8 cellular contexts compared by ENCODE assay signal in the genomic region with DNA sequence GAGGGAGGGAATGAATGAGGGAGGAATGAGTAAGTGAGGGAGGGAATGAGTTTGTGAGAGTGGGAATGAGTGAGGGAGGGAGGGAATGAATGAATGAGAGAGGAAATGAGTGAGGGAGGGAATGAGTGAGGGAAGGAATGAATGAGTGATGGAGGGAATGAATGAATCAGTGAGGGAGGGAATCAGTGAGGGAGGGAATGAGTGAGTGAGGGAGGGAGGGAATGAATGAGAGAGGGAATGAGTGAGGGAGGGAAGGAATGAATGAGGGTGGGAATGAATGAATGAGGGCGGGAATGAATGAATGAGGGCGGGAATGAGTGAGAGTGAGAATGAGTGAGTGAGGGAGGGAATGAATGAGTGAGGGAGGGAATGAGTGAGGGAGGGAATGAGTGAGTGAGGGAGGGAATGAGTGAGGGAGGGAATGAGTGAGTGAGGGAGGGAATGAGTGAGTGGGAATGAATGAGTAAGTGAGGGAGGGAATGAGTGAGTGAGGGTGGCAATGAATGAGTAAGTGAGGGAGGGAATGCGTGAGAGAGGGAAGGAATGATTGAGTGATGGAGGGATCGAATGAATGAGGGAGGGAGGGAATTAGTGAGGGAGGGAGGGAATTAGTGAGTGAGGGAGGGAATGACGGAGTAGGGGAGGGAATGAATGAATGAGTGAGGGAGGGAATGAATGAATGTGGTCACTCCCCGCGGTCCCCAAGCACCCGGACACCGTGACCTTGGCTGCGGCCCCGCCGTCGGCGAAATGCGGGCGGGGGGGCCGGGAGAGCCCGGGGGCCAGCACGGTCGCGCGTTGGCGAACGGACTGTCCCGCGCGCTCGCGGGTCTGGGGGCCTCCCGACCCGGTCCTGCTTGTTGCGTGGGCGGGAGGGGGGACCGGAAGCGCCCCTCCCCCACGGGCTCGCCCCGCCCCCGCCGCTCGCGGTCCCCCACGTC. TPM values are rescaled to one million over a fixed set of nuclear protein-coding genes. Genes with fewer than 3 reads are reported as not detected.
A peak's percentile ranks its signal among the peaks of the same experiment; 100 is the strongest.
DNase-seq lines count a peak whose midpoint lies in the region; ATAC-seq and TF ChIP-seq lines count a peak whose summit lies in the region.

No MANE protein-coding gene starts in this region.

- H3K36me3 ChIP-seq in liver (ENCODE audit: control insufficient read depth in 4 of 4, insufficient read depth in 3 of 4, low read depth in 1 of 4, low read length in 3 of 4) = no peaks in the 10 kb centered on the region
- peaks cover 0 to 10% (median 4%) of the 10 kb centered on the region in 4 donors for H3K36me3 ChIP-seq in upper lobe of left lung

- peak overlapping the region; percentile 96 for H3K27ac ChIP-seq in CD4-positive, alpha-beta T cell (ENCODE audit: low read depth, low read length)
- H3K27ac ChIP-seq in angular gyrus (ENCODE audit: low read depth, low read length) (peak overlapping the region; percentile 74), liver (ENCODE audit: low read depth in 1 of 2, low read length in 2 of 2) (peak overlapping the region; percentile 99), upper lobe of left lung (peak overlapping the region; percentile 97 to 99 (median 98))

- peaks cover 23% of the 10 kb centered on the region for H3K36me3 Mint-ChIP-seq in CD4-positive, alpha-beta T cell (ENCODE audit: low read depth)

- H3K9me3 ChIP-seq in CD4-positive, alpha-beta T cell (ENCODE audit: control insufficient read depth, low read length) = no peaks in the 10 kb centered on the region
- H3K9me3 ChIP-seq in liver (ENCODE audit: control insufficient read depth in 4 of 4, low read length in 3 of 4) (no peaks in the 10 kb centered on the region), upper lobe of left lung (no peaks in the 10 kb centered on the region)

- ATAC-seq in CD4-positive, alpha-beta T cell (ENCODE audit: poor library complexity) = no peak
- ATAC-seq in GM19395 (IDR thresholded peaks at IDR 0.05; ENCODE audit: unreplicated experiment) (peak; percentile 8), upper lobe of left lung (ENCODE audit: low FRiP score in 2 of 2) (no peak), GM19035 (IDR thresholded peaks at IDR 0.05; ENCODE audit: unreplicated experiment) (no peak)

- H3K9ac ChIP-seq in liver (ENCODE audit: low read depth in 1 of 2, low read length in 2 of 2) = no peak overlapping the region

- TF ChIP-seq CTCF in CD4-positive, alpha-beta T cell (IDR thresholded peaks at IDR 0.05) = no peak
- peak; percentile 4; the same call in 1 of the 2 replicates for TF ChIP-seq CTCF in LNCaP clone FGC (IDR thresholded peaks at IDR 0.05; ENCODE audit: control insufficient read depth, extremely low read depth, insufficient read depth)
- no peak for TF ChIP-seq CTCF in liver (IDR thresholded peaks at IDR 0.05; ENCODE audit: low read depth, low read length, missing input control)
- no peak for TF ChIP-seq CTCF in upper lobe of left lung (IDR thresholded peaks at IDR 0.05)

- CTCF ChIA-PET in CD4-positive, alpha-beta T cell (lab: Charles Lee) = interaction anchor here (0.9 kb wide), 1 partner anchor 55 kb away, joined by 3 read pairs; no protein-coding TSS in a partner anchor

- no peak for TF ChIP-seq EP300 in upper lobe of left lung (IDR thresholded peaks at IDR 0.05)

- peaks cover 47% of the 10 kb centered on the region for H3K4me1 Mint-ChIP-seq in CD4-positive, alpha-beta T cell (ENCODE audit: low read depth)

- peak overlapping the region; percentile 100 for H3K27ac Mint-ChIP-seq in CD4-positive, alpha-beta T cell

- H3K9me3 Mint-ChIP-seq in CD4-positive, alpha-beta T cell = no peaks in the 10 kb centered on the region

- H3K27me3 Mint-ChIP-seq in CD4-positive, alpha-beta T cell = no peaks in the 10 kb centered on the region

- no peak for TF ChIP-seq POLR2A in upper lobe of left lung (IDR thresholded peaks at IDR 0.05)

- H3K4me3 Mint-ChIP-seq in CD4-positive, alpha-beta T cell = peak overlapping the region; percentile 97

- intact Hi-C loops in CD4-positive, alpha-beta T cell (cut with DNase I, micrococcal nuclease) = loop anchor here in 1 of 2 experiments (2.0 to 10.0 kb wide), 9 partner anchors 34 to 720 kb away; a partner anchor contains a TSS

- TF ChIP-seq RAD21 in liver (IDR thresholded peaks at IDR 0.05) = no peak

- WGBS in liver = 6% methylated on average over 42 of the region's 43 CpGs
- WGBS in upper lobe of left lung, 2 donors = 6 to 12% methylated on average over 14 to 33 of the region's 43 CpGs

- H3K27me3 ChIP-seq in CD4-positive, alpha-beta T cell (ENCODE audit: control insufficient read depth, insufficient read depth, low read length) = no peaks in the 10 kb centered on the region
- H3K27me3 ChIP-seq in liver (ENCODE audit: control insufficient read depth in 4 of 4, insufficient read depth in 4 of 4, low read length in 3 of 4) = no peaks in the 10 kb centered on the region
- no peaks in the 10 kb centered on the region for H3K27me3 ChIP-seq in upper lobe of left lung

- peak overlapping the region; percentile 60 for H3K4me3 ChIP-seq in LNCaP clone FGC (ENCODE audit: low read depth, low read length)
- H3K4me3 ChIP-seq in liver (ENCODE audit: low read depth in 1 of 3, low read length in 3 of 3) = peak overlapping the region; percentile 56 to 99 (median 59)
- H3K4me3 ChIP-seq in upper lobe of left lung = peak overlapping the region; percentile 42 to 91 (median 84)

- POLR2A ChIA-PET in CD4-positive, alpha-beta T cell (lab: Charles Lee) = interaction anchor here (1.2 to 1.8 kb wide), 11 partner anchors 7 to 474 kb away, joined by 3 to 24 read pairs (median 5); a partner anchor contains a TSS

- no peak for DNase-seq in CD4-positive, alpha-beta T cell
- DNase-seq in LNCaP clone FGC (ENCODE audit: low read depth) = peak; percentile 69
- no peak for DNase-seq in upper lobe of left lung
- DNase-seq in NCI-H187 treated with DMSO at 0.1 percent for 48 hours (lab: John Stamatoyannopoulos, UW) = no peak

- H3K4me1 ChIP-seq in liver (ENCODE audit: control insufficient read depth in 4 of 4, insufficient read depth in 4 of 4, low read length in 3 of 4) (peaks cover 9 to 35% (median 31%) of the 10 kb centered on the region in 4 donors), upper lobe of left lung (peaks cover 28 to 45% (median 30%) of the 10 kb centered on the region in 4 donors)

TF ChIP-seq in liver, 16 proteins besides CTCF, POLR2A, EP300 and RAD21:
- no peak for TF ChIP-seq FOXA2 (IDR thresholded peaks at IDR 0.05)
- no peak for TF ChIP-seq NR2F2 (IDR thresholded peaks at IDR 0.05)
- TF ChIP-seq YY1 (IDR thresholded peaks at IDR 0.05) = no peak
- TF ChIP-seq, protein P1, sequence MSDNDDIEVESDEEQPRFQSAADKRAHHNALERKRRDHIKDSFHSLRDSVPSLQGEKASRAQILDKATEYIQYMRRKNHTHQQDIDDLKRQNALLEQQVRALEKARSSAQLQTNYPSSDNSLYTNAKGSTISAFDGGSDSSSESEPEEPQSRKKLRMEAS (IDR thresholded peaks at IDR 0.05) = no peak
- peak in 1 of 2 donors; percentile 58 for TF ChIP-seq EGR1 (IDR thresholded peaks at IDR 0.05; ENCODE audit: low read depth in 2 of 2)
- TF ChIP-seq, protein P2, sequence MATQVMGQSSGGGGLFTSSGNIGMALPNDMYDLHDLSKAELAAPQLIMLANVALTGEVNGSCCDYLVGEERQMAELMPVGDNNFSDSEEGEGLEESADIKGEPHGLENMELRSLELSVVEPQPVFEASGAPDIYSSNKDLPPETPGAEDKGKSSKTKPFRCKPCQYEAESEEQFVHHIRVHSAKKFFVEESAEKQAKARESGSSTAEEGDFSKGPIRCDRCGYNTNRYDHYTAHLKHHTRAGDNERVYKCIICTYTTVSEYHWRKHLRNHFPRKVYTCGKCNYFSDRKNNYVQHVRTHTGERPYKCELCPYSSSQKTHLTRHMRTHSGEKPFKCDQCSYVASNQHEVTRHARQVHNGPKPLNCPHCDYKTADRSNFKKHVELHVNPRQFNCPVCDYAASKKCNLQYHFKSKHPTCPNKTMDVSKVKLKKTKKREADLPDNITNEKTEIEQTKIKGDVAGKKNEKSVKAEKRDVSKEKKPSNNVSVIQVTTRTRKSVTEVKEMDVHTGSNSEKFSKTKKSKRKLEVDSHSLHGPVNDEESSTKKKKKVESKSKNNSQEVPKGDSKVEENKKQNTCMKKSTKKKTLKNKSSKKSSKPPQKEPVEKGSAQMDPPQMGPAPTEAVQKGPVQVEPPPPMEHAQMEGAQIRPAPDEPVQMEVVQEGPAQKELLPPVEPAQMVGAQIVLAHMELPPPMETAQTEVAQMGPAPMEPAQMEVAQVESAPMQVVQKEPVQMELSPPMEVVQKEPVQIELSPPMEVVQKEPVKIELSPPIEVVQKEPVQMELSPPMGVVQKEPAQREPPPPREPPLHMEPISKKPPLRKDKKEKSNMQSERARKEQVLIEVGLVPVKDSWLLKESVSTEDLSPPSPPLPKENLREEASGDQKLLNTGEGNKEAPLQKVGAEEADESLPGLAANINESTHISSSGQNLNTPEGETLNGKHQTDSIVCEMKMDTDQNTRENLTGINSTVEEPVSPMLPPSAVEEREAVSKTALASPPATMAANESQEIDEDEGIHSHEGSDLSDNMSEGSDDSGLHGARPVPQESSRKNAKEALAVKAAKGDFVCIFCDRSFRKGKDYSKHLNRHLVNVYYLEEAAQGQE (IDR thresholded peaks at IDR 0.05) = no peak

RNA-seq across cellular contexts. Expression of a gene that starts 1.1 kb away (rescaled TPM):
- 100 to 1,000 TPM; 247 to 252 TPM for total RNA-seq in CD4-positive, alpha-beta T cell
- total RNA-seq in liver = 10 to 100 TPM; 21.8 to 23.9 TPM
- polyA plus RNA-seq in liver = 10 to 100 TPM; 19.4 to 23.2 TPM
- total RNA-seq in upper lobe of left lung = 100 to 1,000 TPM in 1 of 6 donors, 10 to 100 TPM in 5; 51.4 to 113 (median 92.0) TPM

RNA-seq across cellular contexts. Expression of a gene that starts 25.1 kb away (rescaled TPM):
- 10 to 100 TPM; 19.6 to 21.5 TPM for total RNA-seq in CD4-positive, alpha-beta T cell
- total RNA-seq in liver = 1 to 10 TPM; 2.3 to 2.8 TPM
- polyA plus RNA-seq in liver = 1 to 10 TPM; 1.6 to 3.8 TPM
- total RNA-seq in upper lobe of left lung = 10 to 100 TPM in 3 of 6 donors, 1 to 10 TPM in 3; 3.2 to 57.6 (median 11.5) TPM

RNA-seq across cellular contexts. Expression of a gene that starts 43.4 kb away (rescaled TPM):
- total RNA-seq in CD4-positive, alpha-beta T cell = 10 to 100 TPM; 19.9 to 21.4 TPM
- total RNA-seq in liver (10 to 100 TPM; 20.3 to 29.5 TPM), upper lobe of left lung (10 to 100 TPM; 55.6 to 74.5 (median 65.1) TPM)
- polyA plus RNA-seq in liver = 10 to 100 TPM; 28.3 to 29.9 TPM

RNA-seq across cellular contexts. Expression of a gene that starts 43.4 kb away (rescaled TPM):
- 10 to 100 TPM; 27.6 to 32.0 TPM for total RNA-seq in CD4-positive, alpha-beta T cell
- total RNA-seq in liver (10 to 100 TPM; 24.4 to 31.4 TPM), upper lobe of left lung (100 to 1,000 TPM in 1 of 6 donors, 10 to 100 TPM in 5; 32.8 to 106 (median 93.0) TPM)
- polyA plus RNA-seq in liver = 10 to 100 TPM; 50.7 to 79.6 TPM

RNA-seq across cellular contexts. Expression of a gene that starts 52.4 kb away (rescaled TPM):
- total RNA-seq in CD4-positive, alpha-beta T cell = not detected
- under 1 TPM in 1 of 2 donors, not detected in 1; 0.28 TPM for total RNA-seq in liver
- polyA plus RNA-seq in liver = under 1 TPM in 1 of 2 donors, not detected in 1; 0.40 TPM
- 10 to 100 TPM in 2 of 6 donors, 1 to 10 TPM in 4; 1.3 to 14.0 (median 6.4) TPM for total RNA-seq in upper lobe of left lung
